8 cellular contexts compared by ENCODE assay signal in the genomic region with DNA sequence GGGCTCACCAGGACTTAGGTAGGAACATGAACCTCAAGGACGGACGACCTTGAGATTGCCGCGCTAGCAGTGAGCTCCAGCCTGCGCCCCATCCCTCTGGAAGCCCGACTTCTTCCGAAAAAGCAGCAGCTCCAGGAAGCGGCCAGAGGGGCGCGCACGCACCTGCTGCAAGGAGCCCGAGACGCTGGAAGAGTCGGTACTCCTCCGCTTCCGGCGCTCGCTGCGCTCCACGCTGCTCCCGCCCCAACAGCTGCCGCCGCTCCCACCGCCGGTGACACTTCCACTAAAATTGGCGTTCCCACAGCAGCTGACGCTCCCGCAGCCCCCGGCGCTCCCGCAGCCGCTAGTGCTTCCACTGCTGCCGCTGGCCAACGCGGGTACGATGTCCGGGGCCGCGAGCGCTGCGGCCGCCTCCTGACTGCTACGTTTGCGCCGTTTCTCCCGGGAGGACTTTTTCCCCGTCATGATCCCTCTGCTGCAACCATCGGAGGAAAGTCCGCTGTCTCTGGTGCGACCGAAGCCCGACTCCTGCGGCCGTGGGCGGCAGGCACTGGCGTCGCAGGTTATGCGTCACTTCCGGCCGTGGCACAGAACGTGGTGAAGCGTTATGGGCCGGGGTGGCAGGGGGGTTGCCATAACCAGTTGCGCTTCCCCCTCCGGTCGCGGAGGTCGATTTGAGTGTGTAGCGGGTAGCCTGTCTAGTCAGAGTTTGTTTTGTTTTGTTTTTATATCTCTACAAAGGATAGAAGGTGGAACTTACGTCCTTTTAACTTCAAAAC. TPM values are rescaled to one million over a fixed set of nuclear protein-coding genes. Genes with fewer than 3 reads are reported as not detected.
DNase-seq lines count a peak whose midpoint lies in the region; ATAC-seq, FAIRE-seq and TF ChIP-seq lines count a peak whose summit lies in the region.

A gene with protein sequence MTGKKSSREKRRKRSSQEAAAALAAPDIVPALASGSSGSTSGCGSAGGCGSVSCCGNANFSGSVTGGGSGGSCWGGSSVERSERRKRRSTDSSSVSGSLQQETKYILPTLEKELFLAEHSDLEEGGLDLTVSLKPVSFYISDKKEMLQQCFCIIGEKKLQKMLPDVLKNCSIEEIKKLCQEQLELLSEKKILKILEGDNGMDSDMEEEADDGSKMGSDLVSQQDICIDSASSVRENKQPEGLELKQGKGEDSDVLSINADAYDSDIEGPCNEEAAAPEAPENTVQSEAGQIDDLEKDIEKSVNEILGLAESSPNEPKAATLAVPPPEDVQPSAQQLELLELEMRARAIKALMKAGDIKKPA (minus strand): TSS at position 552 of the 779 bp plus-strand sequence. CDS start 87 bp downstream, at position 465.

- in situ Hi-C loops in GM18951 (cut with MboI; ENCODE audit: low sequenced_read_pairs, unreplicated experiment): no loop called here

- FAIRE-seq in kidney (lab: Jason Lieb, UNC): no peak

- peak within 1 kb of the TSS; percentile 93 to 96 for H3K4me3 ChIP-seq in kidney (ENCODE audit: low read length in 2 of 2)

- peak; percentile 69 for DNase-seq in AG09319 (ENCODE audit: extremely low read depth, low read depth)
- DNase-seq in NCI-H226: peak; percentile 75
- peak; percentile 90 for DNase-seq in activated CD4-positive, CD25-positive, alpha-beta regulatory T cell treated with anti-CD3 and anti-CD28 coated beads, Interleukin-2, amount 50 U/mL, for 72 hours
- DNase-seq in cerebellum (ENCODE audit: low spot score): peak; percentile 91
- peak; percentile 98 for DNase-seq in kidney
- DNase-seq in stimulated activated CD4-positive, alpha-beta T cell treated with anti-CD3 and anti-CD28 coated beads, Interleukin-15, amount 100 ng/mL, for 24 hours: peak; percentile 96

- intact Hi-C loops in kidney (cut with DNase I): no loop called here

- peaks cover 3 to 9% of the 10 kb centered on the region in 2 donors for H3K4me1 ChIP-seq in kidney (ENCODE audit: control insufficient read depth in 1 of 2, insufficient read depth in 1 of 2, low read depth in 1 of 2, low read length in 2 of 2)

- H3K36me3 ChIP-seq in kidney (ENCODE audit: control insufficient read depth in 1 of 2, insufficient read depth in 2 of 2, low read length in 2 of 2): no peaks in the 10 kb centered on the region

- TF ChIP-seq POLR2A in GM18951 (IDR thresholded peaks at IDR 0.05; ENCODE audit: extremely low read depth, insufficient read depth, insufficient read length): peak; percentile 94

- H3K9me3 ChIP-seq in kidney (ENCODE audit: control insufficient read depth in 1 of 2, low read length in 2 of 2): peaks cover 0 to 6% of the 10 kb centered on the region in 2 donors

- peak within 1 kb of the TSS; percentile 64 to 97 for H3K9ac ChIP-seq in kidney (ENCODE audit: low read length in 2 of 2)

- H3K27ac ChIP-seq in kidney (ENCODE audit: low read depth in 2 of 2, low read length in 2 of 2): peak within 1 kb of the TSS; percentile 97 to 98

- TF ChIP-seq CTCF in AG09319 (IDR thresholded peaks at IDR 0.05; ENCODE audit: low read depth, low read length) (peak; percentile 45), kidney (IDR thresholded peaks at IDR 0.05; ENCODE audit: borderline replicate concordance, extremely low read depth, insufficient read depth) (peak; percentile 34)

- peak; percentile 98 for ATAC-seq in HG03196 (IDR thresholded peaks at IDR 0.05; ENCODE audit: unreplicated experiment)

RNA-seq across cellular contexts. Expression of the gene that starts here (rescaled TPM):
- 16.4 TPM for total RNA-seq in cerebellum
- total RNA-seq in kidney: 23.6 TPM
- polyA plus RNA-seq in kidney (ENCODE audit: insufficient read depth, low read depth, low replicate concordance): 15.2 TPM

Comparison
In these comparisons a context has a peak if more than half of its experiments do, and no peak if none do; other contexts are left out.
1. Peak in every context shown above with its lines: DNase-seq, ATAC-seq, H3K4me3 ChIP-seq and H3K27ac ChIP-seq.